In genomic region chr6:131257104-131257503, GRCh38 we compare ENCODE assay signal across 27 cellular contexts.
"Had no signal": no experiment of that assay in that cellular context is flagged by ENCODE, and none has a peak within 500 bp of the region (broad histone marks: within the 10 kb centered on the region; RNA-seq: fewer than 3 reads in every experiment).

No MANE protein-coding gene starts in this region.

- H3K27me3 ChIP-seq: cardiac muscle cell, dorsolateral prefrontal cortex, neutrophil, right atrium auricular region had no signal

- H3K4me2 ChIP-seq: smooth muscle cell had no signal

- H3K4me1 ChIP-seq: psoas muscle had no signal

- H3K36me3 ChIP-seq: cardiac muscle cell, neutrophil, right atrium auricular region had no signal

- H3K4me3 Mint-ChIP-seq: activated T-cell treated with anti-CD3 and anti-CD28 coated beads, Interleukin-2, amount 50 U/mL, for 72 hours; memory B cell; natural killer cell; stimulated activated memory B cell treated with anti-CD40 and anti-IgM and Interleukin-4, amounts not matched to agents 10 μg/mL and 1 μg/mL and 100 μg/mL, for 72 hours; stimulated activated naive CD8-positive, alpha-beta T cell treated with anti-CD3 and anti-CD28 coated beads, Interleukin-15, amount 100 ng/mL, for 72 hours; T-helper 2 cell treated with Interferon-gamma antibody and Interleukin-4, amounts not matched to agents 5 μg/mL and 100 μg/mL, for 36 hours had no signal

- DNase-seq: activated CD4-positive, alpha-beta T cell treated with anti-CD3 and anti-CD28 coated beads for 4 hours; activated CD4-positive, alpha-beta T cell treated with anti-CD3 and anti-CD28 coated beads, Interleukin-2, amount 50 U/mL, for 4 hours; activated naive CD4-positive, alpha-beta T cell; activated T-cell treated with anti-CD3 and anti-CD28 coated beads for 4 hours; activated T-cell treated with anti-CD3 and anti-CD28 coated beads, Interleukin-2, amount 50 U/mL, for 72 hours; anterior cingulate cortex; cerebellar nuclear complex; dorsolateral prefrontal cortex; effector memory CD4-positive, alpha-beta T cell; natural killer cell; psoas muscle; stimulated activated CD4-positive, alpha-beta T cell treated with anti-CD3 and anti-CD28 coated beads, Interleukin-1b, Interleukin-23, amount 100 ng/mL, for 48 hours; stimulated activated CD4-positive, alpha-beta T cell treated with anti-CD3 and anti-CD28 coated beads, Interleukin-4, amount 100 ng/mL, for 4 hours; stimulated activated CD8-positive, alpha-beta memory T cell treated with anti-CD3 and anti-CD28 coated beads, Interleukin-4, amount 100 ng/mL, for 48 hours; stimulated activated naive CD8-positive, alpha-beta T cell treated with anti-CD3 and anti-CD28 coated beads, Interleukin-15, amount 100 ng/mL, for 72 hours; substantia nigra; T-helper 1 cell had no signal

- H3K27ac ChIP-seq: cardiac muscle cell, coronary artery, dorsolateral prefrontal cortex, neutrophil, psoas muscle, right atrium auricular region had no signal

- H3K27ac Mint-ChIP-seq: activated T-cell treated with anti-CD3 and anti-CD28 coated beads, Interleukin-2, amount 50 U/mL, for 72 hours; memory B cell; stimulated activated memory B cell treated with anti-CD40 and anti-IgM and Interleukin-4, amounts not matched to agents 10 μg/mL and 1 μg/mL and 100 μg/mL, for 72 hours; stimulated activated naive CD8-positive, alpha-beta T cell treated with anti-CD3 and anti-CD28 coated beads, Interleukin-15, amount 100 ng/mL, for 72 hours; T-helper 2 cell treated with Interferon-gamma antibody and Interleukin-4, amounts not matched to agents 5 μg/mL and 100 μg/mL, for 36 hours had no signal

- ATAC-seq: activated naive CD4-positive, alpha-beta T cell treated with anti-CD3 and anti-CD28 coated beads, Interleukin-2, amount 50 U/mL, for 72 hours; activated T-cell treated with anti-CD3 and anti-CD28 coated beads, Interleukin-2, amount 50 U/mL, for 72 hours; natural killer cell; psoas muscle; stimulated activated memory B cell treated with anti-CD40 and anti-IgM and Interleukin-4, amounts not matched to agents 10 μg/mL and 1 μg/mL and 100 μg/mL, for 72 hours; stimulated activated naive CD8-positive, alpha-beta T cell treated with anti-CD3 and anti-CD28 coated beads, Interleukin-15, amount 100 ng/mL, for 72 hours had no signal

- H3K27me3 Mint-ChIP-seq: brain; stimulated activated memory B cell treated with anti-CD40 and anti-IgM and Interleukin-4, amounts not matched to agents 10 μg/mL and 1 μg/mL and 100 μg/mL, for 72 hours; stimulated activated naive CD8-positive, alpha-beta T cell treated with anti-CD3 and anti-CD28 coated beads, Interleukin-15, amount 100 ng/mL, for 72 hours had no signal

- H3K9me3 Mint-ChIP-seq: natural killer cell had no signal

- H3K9me3 ChIP-seq: neutrophil, psoas muscle, right atrium auricular region had no signal

- H3K36me3 Mint-ChIP-seq: natural killer cell had no signal

- H3K4me1 Mint-ChIP-seq: stimulated activated memory B cell treated with anti-CD40 and anti-IgM and Interleukin-4, amounts not matched to agents 10 μg/mL and 1 μg/mL and 100 μg/mL, for 72 hours had no signal

- H3K4me3 ChIP-seq: cardiac muscle cell, coronary artery, dorsolateral prefrontal cortex, psoas muscle, right atrium auricular region, smooth muscle cell had no signal
